16 cellular contexts compared by ENCODE assay signal in genomic region chr7:32611201-32611691, GRCh38.
DNase-seq lines count a peak whose midpoint lies in the region; ATAC-seq, FAIRE-seq and TF ChIP-seq lines count a peak whose summit lies in the region.
"Had no signal": no experiment of that assay in that cellular context is flagged by ENCODE, and none has a peak within 500 bp of the region (broad histone marks: within the 10 kb centered on the region; RNA-seq: fewer than 3 reads in every experiment).

No MANE protein-coding gene starts in this region.

- 83% methylated on average over 4 of the region's 4 CpGs for WGBS in HUES64
- 63% methylated on average over 4 of the region's 4 CpGs; no CpG with 5 or more reads in 1 of the 2 experiments for WGBS in H1 (ENCODE audit: extremely low coverage in 1 of 2, insufficient coverage in 1 of 2, insufficient read length in 1 of 2, insufficient replicate concordance in 2 of 2, low coverage in 1 of 2, low lambda C conversion rate in 2 of 2, missing lambda C conversion rate in 1 of 2), 2 experiments

- H3K27ac Mint-ChIP-seq in activated naive CD4-positive, alpha-beta T cell treated with anti-CD3 and anti-CD28 coated beads, Interleukin-2, amount 50 U/mL, for 72 hours, result no peak overlapping the region
- H3K27ac Mint-ChIP-seq: activated CD8-positive, alpha-beta T cell treated with anti-CD3 and anti-CD28 coated beads for 36 hours; CD14-positive monocyte had no signal

- H3K56ac ChIP-seq in H1 (replicated peaks; ENCODE audit: insufficient read length, low read depth, low read length), result no peak overlapping the region

- no peaks in the 10 kb centered on the region for H3K9me3 Mint-ChIP-seq in activated naive CD4-positive, alpha-beta T cell treated with anti-CD3 and anti-CD28 coated beads, Interleukin-2, amount 50 U/mL, for 72 hours
- H3K9me3 Mint-ChIP-seq: activated CD8-positive, alpha-beta T cell treated with anti-CD3 and anti-CD28 coated beads for 36 hours had no signal

- TF ChIP-seq EP300 in H1 (IDR thresholded peaks at IDR 0.05; ENCODE audit: borderline replicate concordance in 1 of 2, low read depth in 2 of 2, low read length in 2 of 2), result no peak

- H4K20me1 ChIP-seq in H1 (replicated peaks in 1 of 2; ENCODE audit: control insufficient read depth in 1 of 2, insufficient read depth in 2 of 2, low read length in 2 of 2), result no peaks in the 10 kb centered on the region

- H3K79me2 ChIP-seq in H1 (ENCODE audit: control insufficient read depth in 1 of 2, insufficient read depth in 2 of 2, low read length in 2 of 2), result no peaks in the 10 kb centered on the region

- H2BK20ac ChIP-seq in H1 (ENCODE audit: low read length), result peak overlapping the region; percentile 37; the same call in 1 of the 2 replicates

- H3K79me1 ChIP-seq in H1 (ENCODE audit: low read depth, low read length), result no peaks in the 10 kb centered on the region

- H2BK120ac ChIP-seq in H1 (replicated peaks; ENCODE audit: low read depth, low read length), result peak overlapping the region; percentile 78

- peak overlapping the region; percentile 2 to 18; a peak in 2 of 4 replicates for H3K4me2 ChIP-seq in H1 (ENCODE audit: insufficient read depth in 1 of 2, low read depth in 2 of 2, low read length in 2 of 2)

- peak overlapping the region; percentile 10 for H4K91ac ChIP-seq in H1 (replicated peaks; ENCODE audit: insufficient read length, low read length)

- FAIRE-seq in H1 (lab: Jason Lieb, UNC), result peak; percentile 52
- FAIRE-seq: GM12891 had no signal

- H3K36me3 Mint-ChIP-seq in activated naive CD4-positive, alpha-beta T cell treated with anti-CD3 and anti-CD28 coated beads, Interleukin-2, amount 50 U/mL, for 72 hours, result no peaks in the 10 kb centered on the region
- H3K36me3 Mint-ChIP-seq: CD14-positive monocyte had no signal

- no peak for TF ChIP-seq RAD21 in H1 (IDR thresholded peaks at IDR 0.05 in 1 of 2, conservative IDR thresholded peaks at IDR 0.05 in 1 of 2; ENCODE audit: low read depth in 2 of 2, low read length in 2 of 2)

- H3K23ac ChIP-seq in H1 (ENCODE audit: insufficient read length), result no peak overlapping the region

- H3K4me1 ChIP-seq in HUES64 (ENCODE audit: insufficient read depth, low read length), result peaks cover 12% of the 10 kb centered on the region
- peaks cover 0 to 10% (median 6%) of the 10 kb centered on the region in 4 experiments; a peak in 5 of 7 replicates for H3K4me1 ChIP-seq in H1 (replicated peaks in 1 of 4; ENCODE audit: control insufficient read depth in 3 of 4, insufficient read depth in 4 of 4, low read length in 3 of 4)

- no peaks in the 10 kb centered on the region for H3K36me3 ChIP-seq in HUES64 (ENCODE audit: insufficient read depth, low read length)
- H3K36me3 ChIP-seq in H1 (ENCODE audit: control insufficient read depth in 2 of 4, insufficient read depth in 4 of 4, low read length in 3 of 4), result no peaks in the 10 kb centered on the region
- H3K36me3 ChIP-seq: brain microvascular endothelial cell had no signal

- ATAC-seq in HG02840 (IDR thresholded peaks at IDR 0.05; ENCODE audit: low FRiP score, unreplicated experiment) (no peak), HG02763 (IDR thresholded peaks at IDR 0.05; ENCODE audit: unreplicated experiment) (no peak)
- ATAC-seq in activated naive CD4-positive, alpha-beta T cell treated with anti-CD3 and anti-CD28 coated beads, Interleukin-2, amount 50 U/mL, for 72 hours, result no peak
- ATAC-seq: activated CD8-positive, alpha-beta T cell treated with anti-CD3 and anti-CD28 coated beads for 36 hours had no signal

- H2BK12ac ChIP-seq in H1 (ENCODE audit: low read depth, low read length), result 0 out of 2 replicates have a peak overlapping the region, but pooled peaks have one; percentile 78

- H3K18ac ChIP-seq in H1 (ENCODE audit: extremely low read depth, low read length), result no peak overlapping the region

- H3K9me3 ChIP-seq in HUES64 (ENCODE audit: insufficient read depth, low read depth, low read length) (no peaks in the 10 kb centered on the region), H1 (ENCODE audit: insufficient read depth in 2 of 2, low read depth in 1 of 2, low read length in 1 of 2) (no peaks in the 10 kb centered on the region)

- H3K4me3 ChIP-seq in HUES64 (ENCODE audit: low read length) (no peak overlapping the region), H1 (ENCODE audit: extremely low read depth in 1 of 4, insufficient read depth in 2 of 4, low read depth in 3 of 4, low read length in 4 of 4) (no peak overlapping the region)

- H4K5ac ChIP-seq in H1 (ENCODE audit: insufficient read length, low read depth, low read length), result no peak overlapping the region

- CTCF ChIA-PET in H1 (lab: Charles Lee; ENCODE audit: partially characterized antibody), result no interaction called here

- no peak for TF ChIP-seq POLR2A in H1 (IDR thresholded peaks at IDR 0.05; ENCODE audit: control extremely low read depth in 1 of 2, low read depth in 2 of 2, low read length in 2 of 2)

- peak overlapping the region; percentile 57 for H3K4ac ChIP-seq in H1 (replicated peaks; ENCODE audit: insufficient read length, low read depth, low read length)

- H3K27ac ChIP-seq in HUES64 (ENCODE audit: low read depth, low read length) (peak overlapping the region; percentile 82), H1 (ENCODE audit: low read depth, low read length) (peak overlapping the region; percentile 13; the same call in 1 of the 2 replicates), temporal lobe (ENCODE audit: low read depth, low read length) (peak overlapping the region; percentile 85)
- H3K27ac ChIP-seq: brain microvascular endothelial cell, epithelial cell of prostate had no signal

- no peaks in the 10 kb centered on the region for H3K23me2 ChIP-seq in H1 (ENCODE audit: low read depth, low read length)

- no peaks in the 10 kb centered on the region for H3K27me3 ChIP-seq in HUES64 (ENCODE audit: insufficient read depth, low read length)
- no peaks in the 10 kb centered on the region for H3K27me3 ChIP-seq in H1 (replicated peaks in 1 of 4; ENCODE audit: control insufficient read depth in 3 of 4, extremely low read depth in 1 of 4, insufficient read depth in 3 of 4, low read length in 3 of 4)
- H3K27me3 ChIP-seq: brain microvascular endothelial cell had no signal

- TF ChIP-seq CTCF in H1 (IDR thresholded peaks at IDR 0.05; ENCODE audit: control extremely low read depth in 1 of 3, insufficient read depth in 1 of 3, low read depth in 1 of 3, low read length in 3 of 3), result no peak

- POLR2A ChIA-PET in H1 (lab: Charles Lee; ENCODE audit: partially characterized antibody), result no interaction called here

- H2BK5ac ChIP-seq in H1 (ENCODE audit: low read depth, low read length), result peak overlapping the region; percentile 45; the same call in 1 of the 2 replicates

- 0 out of 2 replicates have a peak overlapping the region, but pooled peaks have one; percentile 21 for H3K9ac ChIP-seq in HUES64 (ENCODE audit: low read depth, low read length)
- H3K9ac ChIP-seq in H1 (replicated peaks in 1 of 4; ENCODE audit: extremely low read depth in 1 of 4, low read depth in 3 of 4, low read length in 3 of 4), result no peak overlapping the region

- H3K14ac ChIP-seq in H1 (ENCODE audit: insufficient read length), result no peak overlapping the region

- DNase-seq in H1 (ENCODE audit: low read depth in 1 of 2, low spot score in 2 of 2), result no peak
- peak; percentile 44 for DNase-seq in inferior parietal cortex (ENCODE audit: extremely low spot score)
- no peak for DNase-seq in stimulated activated CD4-positive, alpha-beta T cell treated with anti-CD3 and anti-CD28 coated beads, Interleukin-4, amount 100 ng/mL, for 1 hour
- no peak for DNase-seq in activated naive CD4-positive, alpha-beta T cell treated with anti-CD3 and anti-CD28 coated beads, Interleukin-2, amount 50 U/mL, for 72 hours (ENCODE audit: low spot score in 2 of 2)
- DNase-seq: activated CD8-positive, alpha-beta T cell treated with anti-CD3 and anti-CD28 coated beads for 36 hours; activated effector memory CD4-positive, alpha-beta T cell treated with Interleukin-2 at 50 U/mL for 16 hours; brain microvascular endothelial cell; NCI-H774; stimulated activated CD4-positive, alpha-beta T cell treated with anti-CD3 and anti-CD28 coated beads, Interleukin-1b, Interleukin-23, amount 100 ng/mL, for 48 hours had no signal

- H4K8ac ChIP-seq in H1 (ENCODE audit: extremely low read depth, insufficient read depth, low read length), result no peak overlapping the region

- H2AFZ ChIP-seq in H1 (ENCODE audit: low read length), result no peak overlapping the region

- no peak overlapping the region for H2AK5ac ChIP-seq in H1 (ENCODE audit: low read depth, low read length)

- no peak overlapping the region for H2BK15ac ChIP-seq in H1 (ENCODE audit: low read length)

TF ChIP-seq in H1, 55 proteins besides CTCF, POLR2A, EP300 and RAD21:
- TF ChIP-seq TEAD4 (IDR thresholded peaks at IDR 0.05; ENCODE audit: low read depth, low read length) (0 out of 2 replicates have a peak, but pooled peaks have one; percentile 30), TCF12 (IDR thresholded peaks at IDR 0.05; ENCODE audit: low read depth, low read length) (no peak)

Comparison
In these comparisons a context has a peak if more than half of its experiments do, and no peak if none do; other contexts are left out.
1. H3K27ac ChIP-seq: peak in every context shown above with its lines; median percentile 85 in temporal lobe; 82 in HUES64; 13 in H1.